9 cellular contexts compared by ENCODE assay signal in the genomic region with DNA sequence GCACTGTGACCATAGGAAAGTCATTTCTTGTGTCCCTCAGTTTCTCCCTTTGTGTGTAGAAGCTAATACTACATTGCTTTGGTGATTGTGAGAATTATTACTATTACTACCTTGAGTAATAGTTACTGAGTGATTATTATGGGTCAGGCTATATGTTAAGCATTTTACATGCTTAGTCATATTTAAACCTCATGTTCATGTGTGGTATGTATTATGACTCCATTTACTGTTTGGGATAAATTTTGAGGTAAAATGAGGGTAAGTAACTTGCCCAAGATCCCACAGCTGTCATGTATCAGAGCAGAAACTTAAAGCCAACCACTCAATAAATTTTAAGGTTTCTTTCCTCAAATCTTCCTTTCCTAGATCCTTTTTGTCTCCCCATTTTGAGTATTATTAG.
"Had no signal": no experiment of that assay in that cellular context is flagged by ENCODE, and none has a peak within 500 bp of the region (broad histone marks: within the 10 kb centered on the region; RNA-seq: fewer than 3 reads in every experiment).

No MANE protein-coding gene starts in this region.

- DNase-seq: GM23248, GOT3, H7, H9, HCEC 1CT, HFFc6 had no signal

- H3K9me3 Mint-ChIP-seq: GM23338, H9, HFFc6 had no signal

- H3K4me1 Mint-ChIP-seq: GM23338, H9 had no signal

- H3K4me3 ChIP-seq: GM23248, GM23338, HAP-1 had no signal

- H3K27ac Mint-ChIP-seq: GM23338, H9, HFFc6 had no signal

- ATAC-seq: GM23338, HCT116 had no signal

- H3K4me3 Mint-ChIP-seq: GM23338, H9, HFFc6 had no signal

- H3K9me3 ChIP-seq: HAP-1 had no signal

- H3K27ac ChIP-seq: GM23248 had no signal
